In genomic region chr14:88981948-88982347, GRCh38 we compare ENCODE assay signal across 27 cellular contexts.
"Had no signal": no experiment of that assay in that cellular context is flagged by ENCODE, and none has a peak within 500 bp of the region (broad histone marks: within the 10 kb centered on the region; RNA-seq: fewer than 3 reads in every experiment).

No MANE protein-coding gene starts in this region.

- H3K4me3 Mint-ChIP-seq: mesothelial cell of epicardium; naive B cell; natural killer cell treated with Interleukin-12 subunit alpha and Interleukin-12 subunit beta and Interleukin-15 and Interleukin-18, amount 100 ng/mL, for 72 hours; stimulated activated memory B cell treated with anti-CD40 and anti-IgM and Interleukin-4, amounts not matched to agents 10 μg/mL and 1 μg/mL and 100 μg/mL, for 72 hours had no signal

- ATAC-seq: left colon; left lung; lower lobe of right lung; natural killer cell treated with Interleukin-12 subunit alpha and Interleukin-12 subunit beta and Interleukin-15 and Interleukin-18, amount 100 ng/mL, for 72 hours; right lobe of liver; stimulated activated memory B cell treated with anti-CD40 and anti-IgM and Interleukin-4, amounts not matched to agents 10 μg/mL and 1 μg/mL and 100 μg/mL, for 72 hours; stimulated activated naive CD8-positive, alpha-beta T cell treated with anti-CD3 and anti-CD28 coated beads, Interleukin-15, Interleukin-2, amounts not matched to agents 100 U/mL and 50 U/mL, for 24 hours had no signal

- FAIRE-seq: islet of Langerhans, kidney had no signal

- H3K4me2 ChIP-seq: smooth muscle cell had no signal

- H3K9me3 ChIP-seq: left lung, lower lobe of right lung, ovary, right lobe of liver, testis, thyroid gland, transverse colon, upper lobe of left lung, vagina had no signal

- H3K27ac ChIP-seq: left lung, lower lobe of right lung, ovary, right atrium auricular region, right lobe of liver, stomach, testis, thyroid gland, transverse colon, upper lobe of left lung, vagina had no signal

- H3K36me3 ChIP-seq: left lung, lower lobe of right lung, ovary, right atrium auricular region, right lobe of liver, stomach, thyroid gland, transverse colon, upper lobe of left lung, vagina had no signal

- H3K36me3 Mint-ChIP-seq: mesothelial cell of epicardium had no signal

- DNase-seq: hippocampal formation; kidney; left colon; left lung; lower lobe of right lung; mesendoderm; naive B cell; ovary; right lobe of liver; stimulated activated CD4-positive, alpha-beta T cell treated with anti-CD3 and anti-CD28 coated beads, Interleukin-1b, Interleukin-23, amount 100 ng/mL, for 48 hours; stimulated activated CD4-positive, alpha-beta T cell treated with anti-CD3 and anti-CD28 coated beads, Interleukin-2, amount 100 ng/mL, for 48 hours; stimulated activated CD4-positive, alpha-beta T cell treated with anti-CD3 and anti-CD28 coated beads, Interleukin-4, amount 100 ng/mL, for 4 hours; stimulated activated CD8-positive, alpha-beta memory T cell treated with anti-CD3 and anti-CD28 coated beads, Interleukin-4, amount 100 ng/mL, for 48 hours; stimulated activated naive CD8-positive, alpha-beta T cell treated with anti-CD3 and anti-CD28 coated beads, Interleukin-15, Interleukin-2, amounts not matched to agents 100 U/mL and 50 U/mL, for 24 hours; stomach; testis; thyroid gland; transverse colon; upper lobe of left lung had no signal

- H3K4me3 ChIP-seq: left lung, lower lobe of right lung, ovary, right atrium auricular region, right lobe of liver, smooth muscle cell, stomach, testis, thyroid gland, transverse colon, upper lobe of left lung, vagina had no signal

- H3K27ac Mint-ChIP-seq: mesothelial cell of epicardium; natural killer cell treated with Interleukin-12 subunit alpha and Interleukin-12 subunit beta and Interleukin-15 and Interleukin-18, amount 100 ng/mL, for 72 hours; progenitor cell of endocrine pancreas; stimulated activated memory B cell treated with anti-CD40 and anti-IgM and Interleukin-4, amounts not matched to agents 10 μg/mL and 1 μg/mL and 100 μg/mL, for 72 hours had no signal

- H3K27me3 ChIP-seq: ovary, right atrium auricular region, right lobe of liver, testis, thyroid gland, upper lobe of left lung had no signal

- H3K4me1 ChIP-seq: left lung, lower lobe of right lung, right atrium auricular region, right lobe of liver, stomach, testis, thyroid gland, upper lobe of left lung, vagina had no signal

- H3K4me1 Mint-ChIP-seq: naive B cell; stimulated activated memory B cell treated with anti-CD40 and anti-IgM and Interleukin-4, amounts not matched to agents 10 μg/mL and 1 μg/mL and 100 μg/mL, for 72 hours had no signal
